Comparison of ENCODE assay signal across 16 cellular contexts in genomic region chr16:51621610-51622009, GRCh38.
"Had no signal": no experiment of that assay in that cellular context is flagged by ENCODE, and none has a peak within 500 bp of the region (broad histone marks: within the 10 kb centered on the region; RNA-seq: fewer than 3 reads in every experiment).

No MANE protein-coding gene starts in this region.

- H3K4me1 ChIP-seq: pancreas, stomach, testis, upper lobe of right lung had no signal

- H3K27me3 ChIP-seq: pancreas, stomach, testis, upper lobe of right lung had no signal

- H3K36me3 Mint-ChIP-seq: activated naive CD8-positive, alpha-beta T cell treated with anti-CD3 and anti-CD28 coated beads for 36 hours had no signal

- H3K9me3 ChIP-seq: mucosa of descending colon, pancreas, testis had no signal

- ATAC-seq: activated CD4-positive, CD25-positive, alpha-beta regulatory T cell treated with anti-CD3 and anti-CD28 coated beads, Interleukin-2, amount 50 U/mL, for 24 hours; effector memory CD8-positive, alpha-beta T cell; left colon; mucosa of descending colon; naive thymus-derived CD4-positive, alpha-beta T cell; pancreas; upper lobe of right lung had no signal

- FAIRE-seq: bronchial epithelial cell, pancreas had no signal

- H3K36me3 ChIP-seq: pancreas, stomach, upper lobe of right lung had no signal

- H3K4me1 Mint-ChIP-seq: activated naive CD8-positive, alpha-beta T cell treated with anti-CD3 and anti-CD28 coated beads for 36 hours; naive thymus-derived CD4-positive, alpha-beta T cell had no signal

- DNase-seq: activated CD4-positive, alpha-beta T cell treated with anti-CD3 and anti-CD28 coated beads, Interleukin-2, amount 50 U/mL, for 1 hour; activated CD8-positive, alpha-beta memory T cell treated with anti-CD3 and anti-CD28 coated beads for 24 hours; activated gamma-delta T cell treated with Interleukin-2 at 50 U/mL for 16 hours; activated naive CD8-positive, alpha-beta T cell treated with anti-CD3 and anti-CD28 coated beads for 36 hours; effector memory CD8-positive, alpha-beta T cell; left colon; mucosa of descending colon; naive thymus-derived CD4-positive, alpha-beta T cell; pancreas; stimulated activated CD4-positive, alpha-beta T cell treated with anti-CD3 and anti-CD28 coated beads, Interleukin-1b, Interleukin-23, amount 100 ng/mL, for 48 hours; stomach; testis; upper lobe of right lung had no signal

- H3K27ac ChIP-seq: pancreas, stomach, testis, upper lobe of right lung had no signal

- H3K4me3 ChIP-seq: mucosa of descending colon, pancreas, stomach, testis, upper lobe of right lung had no signal

- H3K27me3 Mint-ChIP-seq: activated naive CD8-positive, alpha-beta T cell treated with anti-CD3 and anti-CD28 coated beads for 36 hours; dendritic cell treated with granulocyte-macrophage colony-stimulating factor and Interleukin-4, amounts not matched to agents 40 ng/mL and 50 ng/mL, for 4 days; effector memory CD8-positive, alpha-beta T cell; naive thymus-derived CD4-positive, alpha-beta T cell had no signal

- H3K4me3 Mint-ChIP-seq: activated naive CD8-positive, alpha-beta T cell treated with anti-CD3 and anti-CD28 coated beads for 36 hours; dendritic cell treated with granulocyte-macrophage colony-stimulating factor and Interleukin-4, amounts not matched to agents 40 ng/mL and 50 ng/mL, for 4 days; effector memory CD8-positive, alpha-beta T cell; naive thymus-derived CD4-positive, alpha-beta T cell had no signal

- H3K27ac Mint-ChIP-seq: activated naive CD8-positive, alpha-beta T cell treated with anti-CD3 and anti-CD28 coated beads for 36 hours; dendritic cell treated with granulocyte-macrophage colony-stimulating factor and Interleukin-4, amounts not matched to agents 40 ng/mL and 50 ng/mL, for 4 days; effector memory CD8-positive, alpha-beta T cell; naive thymus-derived CD4-positive, alpha-beta T cell had no signal
